28 cellular contexts compared by ENCODE assay signal in genomic region chr4:1153567-1154090, GRCh38. TPM values are rescaled to one million over a fixed set of nuclear protein-coding genes. Genes with fewer than 3 reads are reported as not detected.
DNase-seq lines count a peak whose midpoint lies in the region; ATAC-seq, FAIRE-seq and TF ChIP-seq lines count a peak whose summit lies in the region.
"Had no signal": no experiment of that assay in that cellular context is flagged by ENCODE, and none has a peak within 500 bp of the region (broad histone marks: within the 10 kb centered on the region; RNA-seq: fewer than 3 reads in every experiment).

No MANE protein-coding gene starts in this region.

- peaks cover 34% of the 10 kb centered on the region for H3K27me3 Mint-ChIP-seq in chondrocyte (ENCODE audit: low read depth)

- H3K36me3 Mint-ChIP-seq in chondrocyte (ENCODE audit: low read depth): peaks cover 10% of the 10 kb centered on the region
- H3K36me3 Mint-ChIP-seq: CD14-positive monocyte had no signal

- H3K36me3 ChIP-seq in ascending aorta (no peaks in the 10 kb centered on the region), pancreas (no peaks in the 10 kb centered on the region)

- DNase-seq in ascending aorta (ENCODE audit: low spot score in 2 of 2): no peak
- DNase-seq in chondrocyte (ENCODE audit: low spot score): no peak
- DNase-seq in pancreas: peak in 3 of 6 donors; percentile 65 to 82 (median 74)
- no peak for DNase-seq in GM10266 (ENCODE audit: extremely low spot score)
- DNase-seq in NCI-H2227 (lab: John Stamatoyannopoulos, UW; ENCODE audit: unreplicated experiment): no peak
- no peak for DNase-seq in nucleus accumbens (lab: John Stamatoyannopoulos, UW)
- no peak for DNase-seq in GM19240 (ENCODE audit: insufficient read length, low spot score)
- DNase-seq: Calu3; CD4-positive, alpha-beta T cell; CD8-positive, alpha-beta memory T cell; COR-L47; DMS53; DMS79 treated with DMSO at 0.1 percent for 48 hours; GF-D8; H7; HCEC 1CT had no signal

- peak; percentile 31 to 59 (median 34) for ATAC-seq in pancreas
- ATAC-seq: GM12878 had no signal

- H3K4me1 Mint-ChIP-seq in chondrocyte (ENCODE audit: low read depth): peaks cover 16% of the 10 kb centered on the region
- H3K4me1 Mint-ChIP-seq: B cell; CD8-positive, alpha-beta memory T cell had no signal

- WGBS in pancreas, 2 donors: 14 to 19% methylated on average over 11 of the region's 11 CpGs

- no peak for FAIRE-seq in pancreas (lab: Jason Lieb, UNC)
- FAIRE-seq: A204.1, GM12878, GM18507, H1 had no signal

- H3K4me1 ChIP-seq in ascending aorta (peaks cover 9 to 12% of the 10 kb centered on the region in 2 donors), pancreas (peaks cover 0 to 3% (median 0%) of the 10 kb centered on the region in 3 donors)

- no peak overlapping the region for H3K4me3 Mint-ChIP-seq in chondrocyte (ENCODE audit: unreplicated experiment)
- H3K4me3 Mint-ChIP-seq: B cell; CD4-positive, alpha-beta T cell; CD8-positive, alpha-beta memory T cell had no signal

- H3K4me3 ChIP-seq in ascending aorta (no peak overlapping the region), pancreas (peak overlapping the region in 3 of 4 donors; percentile 4 to 40 (median 37))
- H3K4me3 ChIP-seq: GM12878 had no signal

- peaks cover 15% of the 10 kb centered on the region for H3K9me3 Mint-ChIP-seq in chondrocyte (ENCODE audit: low read depth)
- H3K9me3 Mint-ChIP-seq: CD4-positive, alpha-beta T cell had no signal

- H3K27ac ChIP-seq in C4-2B: peak overlapping the region; percentile 89
- H3K27ac ChIP-seq in ascending aorta: peak overlapping the region; percentile 60 to 77
- peak overlapping the region; percentile 43 to 81 (median 66) for H3K27ac ChIP-seq in pancreas
- H3K27ac ChIP-seq: 22Rv1, BLaER1, GM23248 had no signal

- H3K27ac Mint-ChIP-seq in chondrocyte (ENCODE audit: unreplicated experiment): peak overlapping the region; percentile 27
- H3K27ac Mint-ChIP-seq: B cell; CD14-positive monocyte; CD4-positive, alpha-beta T cell had no signal

- no peak for TF ChIP-seq CTCF in C4-2B (conservative IDR thresholded peaks at IDR 0.05)
- TF ChIP-seq CTCF in ascending aorta (IDR thresholded peaks at IDR 0.05): no peak
- TF ChIP-seq CTCF in chondrocyte (IDR thresholded peaks at IDR 0.05): no peak
- no peak for TF ChIP-seq CTCF in pancreas (IDR thresholded peaks at IDR 0.05)
- no peak for TF ChIP-seq CTCF in GM10266 (IDR thresholded peaks at IDR 0.05; ENCODE audit: control insufficient read depth, insufficient read depth, low read depth, missing control alignments)

- H3K27me3 ChIP-seq in ascending aorta: no peaks in the 10 kb centered on the region
- H3K27me3 ChIP-seq in pancreas: no peaks in the 10 kb centered on the region

- intact Hi-C loops in ascending aorta (cut with DNase I) (loop anchor here (1.0 to 10.0 kb wide), 3 partner anchors 39 to 219 kb away; partner anchors contain the start of genes CTBP1, GAK and TMEM175), pancreas (cut with DNase I) (no loop called here)

- peaks cover 0 to 10% of the 10 kb centered on the region in 2 donors for H3K9me3 ChIP-seq in ascending aorta
- H3K9me3 ChIP-seq in pancreas: no peaks in the 10 kb centered on the region

RNA-seq across cellular contexts. Expression of gene SPON2, which starts 18.8 kb away (rescaled TPM):
- total RNA-seq in ascending aorta (14.0 TPM), chondrocyte (158 to 184 TPM (median 162 TPM) in 3 replicates), pancreas (10 to 100 TPM in 3 of 6 donors, 1 to 10 TPM in 3; 3.1 to 45.2 (median 8.5) TPM)
- 10 to 100 TPM; 10.1 to 13.0 TPM for polyA plus RNA-seq in pancreas
- total RNA-seq: G401 had no signal

RNA-seq across cellular contexts. Expression of gene RNF212, which starts 40.3 kb away (rescaled TPM):
- not detected for total RNA-seq in ascending aorta
- 4.6 to 12.8 TPM (median 9.1 TPM) in 3 replicates for total RNA-seq in chondrocyte
- 10 to 100 TPM; 12.0 to 28.0 (median 16.8) TPM for total RNA-seq in pancreas
- polyA plus RNA-seq in pancreas: 10 to 100 TPM; 19.0 to 40.3 TPM
- total RNA-seq: Calu3, Daoy, G401, GM12878 had no signal
- polyA plus RNA-seq: GM12878 had no signal

Comparison
In these comparisons a context has a peak if more than half of its experiments do, and no peak if none do; other contexts are left out.
1. H3K4me3 ChIP-seq: peak in pancreas (3 of 4); none in ascending aorta (0 of 2).
2. Peak in every context shown above with its lines, with median percentiles within 50 percentile points of each other: H3K27ac ChIP-seq.